Comparison of ENCODE assay signal across 20 cellular contexts in genomic region chr10:6516277-6516676, GRCh38.
DNase-seq lines count a peak whose midpoint lies in the region; TF ChIP-seq lines count a peak whose summit lies in the region.
"Had no signal": no experiment of that assay in that cellular context is flagged by ENCODE, and none has a peak within 500 bp of the region (broad histone marks: within the 10 kb centered on the region; RNA-seq: fewer than 3 reads in every experiment).

No MANE protein-coding gene starts in this region.

- BruUV-seq in OCI-LY7 (replicated peaks; lab: Mats Ljungman, UMichigan): no TSS peak

- no peaks in the 10 kb centered on the region for H3K27me3 Mint-ChIP-seq in CD8-positive, alpha-beta memory T cell
- H3K27me3 Mint-ChIP-seq in endodermal cell (ENCODE audit: insufficient read depth): no peaks in the 10 kb centered on the region
- H3K27me3 Mint-ChIP-seq in progenitor cell of endocrine pancreas: peaks cover 9% of the 10 kb centered on the region

- no peaks in the 10 kb centered on the region for H3K79me2 ChIP-seq in OCI-LY7 (ENCODE audit: insufficient read depth, low read depth, low read length)
- H3K79me2 ChIP-seq: parathyroid adenoma had no signal

- peaks cover 15% of the 10 kb centered on the region for H3K36me3 ChIP-seq in CD8-positive, alpha-beta memory T cell (ENCODE audit: insufficient read depth, low read length)
- H3K36me3 ChIP-seq in OCI-LY7 (ENCODE audit: insufficient read depth, low read length): peaks cover 5% of the 10 kb centered on the region
- H3K36me3 ChIP-seq in endodermal cell (ENCODE audit: control insufficient read depth, insufficient read depth, low read length): peaks cover 41% of the 10 kb centered on the region
- no peaks in the 10 kb centered on the region for H3K36me3 ChIP-seq in brain microvascular endothelial cell (replicated peaks)
- H3K36me3 ChIP-seq: transverse colon had no signal

- in situ Hi-C loops in brain microvascular endothelial cell (cut with HindIII; ENCODE audit: low pct_ligation_motif_present, low sequenced_read_pairs): no loop called here

- CTCF ChIA-PET in CD8-positive, alpha-beta memory T cell (lab: Charles Lee): interaction anchor here (1.1 to 1.6 kb wide), 3 partner anchors 14 to 93 kb away, joined by 3 to 4 read pairs (median 3); no protein-coding TSS in a partner anchor
- CTCF ChIA-PET in OCI-LY7 (lab: Charles Lee; ENCODE audit: unreplicated experiment): no interaction called here

- no peaks in the 10 kb centered on the region for H3K9me2 ChIP-seq in OCI-LY7 (ENCODE audit: insufficient read depth, low read length)

- H3K4me2 ChIP-seq in OCI-LY7 (ENCODE audit: low read length): no peak overlapping the region

- H3K9me3 ChIP-seq in CD8-positive, alpha-beta memory T cell (ENCODE audit: low read length): no peaks in the 10 kb centered on the region
- peaks cover 3% of the 10 kb centered on the region for H3K9me3 ChIP-seq in OCI-LY7 (ENCODE audit: low read length)
- peaks cover 19% of the 10 kb centered on the region for H3K9me3 ChIP-seq in endodermal cell (ENCODE audit: control insufficient read depth, low read length)

- peaks cover 81 to 97% (median 97%) of the 10 kb centered on the region in 3 donors for H3K4me1 Mint-ChIP-seq in CD8-positive, alpha-beta memory T cell
- H3K4me1 Mint-ChIP-seq in endodermal cell (peaks cover 40% of the 10 kb centered on the region), progenitor cell of endocrine pancreas (ENCODE audit: low read depth) (peaks cover 21% of the 10 kb centered on the region)
- H3K4me1 Mint-ChIP-seq: memory B cell had no signal

- DNase-seq in CD8-positive, alpha-beta memory T cell: no peak
- DNase-seq in OCI-LY7 (ENCODE audit: low spot score) (no peak), endodermal cell (peak; percentile 66), progenitor cell of endocrine pancreas (ENCODE audit: low spot score, unreplicated experiment) (no peak), DMS79 (lab: John Stamatoyannopoulos, UW) (no peak), brain microvascular endothelial cell (no peak)
- no peak for DNase-seq in activated CD4-positive, alpha-beta T cell treated with anti-CD3 and anti-CD28 coated beads, Interleukin-2, amount 50 U/mL, for 4 hours
- DNase-seq: activated CD4-positive, alpha-beta T cell treated with anti-CD3 and anti-CD28 coated beads, Interleukin-2, amount 50 U/mL, for 48 hours; activated gamma-delta T cell treated with Interleukin-2 at 50 U/mL for 16 hours; activated T-cell treated with anti-CD3 and anti-CD28 coated beads for 4 hours; caudate nucleus; EL; naive B cell; NCI-H1092 treated with DMSO at 0.1 percent for 48 hours; NCI-H2107; NCI-H524 treated with DMSO at 0.1 percent for 48 hours; SHP77 treated with DMSO at 0.1 percent for 48 hours; transverse colon had no signal

- no peak overlapping the region for H3K4me3 ChIP-seq in CD8-positive, alpha-beta memory T cell (ENCODE audit: low read length)
- H3K4me3 ChIP-seq in OCI-LY7 (ENCODE audit: low read depth, low read length, poor library complexity, severe bottlenecking) (no peak overlapping the region), endodermal cell (ENCODE audit: low read length) (no peak overlapping the region), brain microvascular endothelial cell (ENCODE audit: low read depth, low read length) (no peak overlapping the region)
- H3K4me3 ChIP-seq: transverse colon had no signal

- H3K27me3 ChIP-seq in CD8-positive, alpha-beta memory T cell (ENCODE audit: insufficient read depth, low read length, poor library complexity, severe bottlenecking): no peaks in the 10 kb centered on the region
- no peaks in the 10 kb centered on the region for H3K27me3 ChIP-seq in endodermal cell (ENCODE audit: control insufficient read depth, insufficient read depth, low read length, poor library complexity, severe bottlenecking)
- H3K27me3 ChIP-seq in brain microvascular endothelial cell (replicated peaks): no peaks in the 10 kb centered on the region
- H3K27me3 ChIP-seq: transverse colon had no signal

- 49 to 74% methylated on average over 3 to 6 of the region's 6 CpGs for WGBS in endodermal cell (ENCODE audit: insufficient coverage in 1 of 2, insufficient read length in 1 of 2), 2 experiments

- peak overlapping the region in 7 of 8 donors; percentile 46 to 83 (median 66) for H3K27ac Mint-ChIP-seq in CD8-positive, alpha-beta memory T cell
- H3K27ac Mint-ChIP-seq in endodermal cell: no peak overlapping the region
- peak overlapping the region; percentile 74 for H3K27ac Mint-ChIP-seq in progenitor cell of endocrine pancreas
- H3K27ac Mint-ChIP-seq: memory B cell, naive B cell had no signal

- peaks cover 65% of the 10 kb centered on the region for H3K4me1 ChIP-seq in CD8-positive, alpha-beta memory T cell (ENCODE audit: insufficient read depth, low read length)
- H3K4me1 ChIP-seq in OCI-LY7 (ENCODE audit: insufficient read depth, low read length, poor library complexity, severe bottlenecking) (no peaks in the 10 kb centered on the region), endodermal cell (ENCODE audit: control insufficient read depth, insufficient read depth, low read length) (peaks cover 16% of the 10 kb centered on the region)
- H3K4me1 ChIP-seq: parathyroid adenoma, transverse colon had no signal

- H2AFZ ChIP-seq in OCI-LY7 (ENCODE audit: low read length): no peak overlapping the region
- H2AFZ ChIP-seq: parathyroid adenoma had no signal

- H3K27ac ChIP-seq in CD8-positive, alpha-beta memory T cell (ENCODE audit: low read depth, low read length): no peak overlapping the region
- H3K27ac ChIP-seq in OCI-LY7 (ENCODE audit: low read depth, low read length, poor library complexity, severe bottlenecking) (no peak overlapping the region), endodermal cell (ENCODE audit: low read depth, low read length) (no peak overlapping the region), brain microvascular endothelial cell (no peak overlapping the region)
- H3K27ac ChIP-seq: parathyroid adenoma, transverse colon had no signal

- no peak overlapping the region for H3K9ac ChIP-seq in endodermal cell (ENCODE audit: extremely low read depth, low read length, poor library complexity, severe bottlenecking)
- H3K9ac ChIP-seq: parathyroid adenoma had no signal

- peaks cover 8 to 65% (median 21%) of the 10 kb centered on the region in 3 donors for H3K36me3 Mint-ChIP-seq in CD8-positive, alpha-beta memory T cell
- H3K36me3 Mint-ChIP-seq in endodermal cell (ENCODE audit: low read depth) (peaks cover 36% of the 10 kb centered on the region), progenitor cell of endocrine pancreas (ENCODE audit: insufficient read depth) (peaks cover 6% of the 10 kb centered on the region)
- H3K36me3 Mint-ChIP-seq: memory B cell, naive B cell had no signal

- POLR2A ChIA-PET in CD8-positive, alpha-beta memory T cell (lab: Charles Lee): interaction anchor here (0.8 kb wide), 1 partner anchor 45 kb away, joined by 3 read pairs; no protein-coding TSS in a partner anchor
- POLR2A ChIA-PET in OCI-LY7 (lab: Charles Lee): no interaction called here

- peak overlapping the region in 2 of 7 donors; percentile 13 to 37 for H3K4me3 Mint-ChIP-seq in CD8-positive, alpha-beta memory T cell
- H3K4me3 Mint-ChIP-seq in endodermal cell (no peak overlapping the region), progenitor cell of endocrine pancreas (ENCODE audit: low read depth) (no peak overlapping the region)
- H3K4me3 Mint-ChIP-seq: memory B cell, naive B cell had no signal

- no peaks in the 10 kb centered on the region for H3K9me3 Mint-ChIP-seq in CD8-positive, alpha-beta memory T cell
- H3K9me3 Mint-ChIP-seq in endodermal cell (peaks cover 14% of the 10 kb centered on the region), progenitor cell of endocrine pancreas (ENCODE audit: low read depth) (peaks cover 3% of the 10 kb centered on the region)
- H3K9me3 Mint-ChIP-seq: memory B cell had no signal

- TF ChIP-seq CTCF in OCI-LY7 (conservative IDR thresholded peaks at IDR 0.05; ENCODE audit: low read length) (peak; percentile 27; the same call in 1 of the 2 replicates), endodermal cell (conservative IDR thresholded peaks at IDR 0.05) (peak; percentile 68), progenitor cell of endocrine pancreas (IDR thresholded peaks at IDR 0.05; ENCODE audit: unreplicated experiment) (peak; percentile 8), brain microvascular endothelial cell (IDR thresholded peaks at IDR 0.05; ENCODE audit: low read depth, low read length, missing control alignments) (no peak)

- H4K20me1 ChIP-seq in OCI-LY7 (ENCODE audit: insufficient read depth, low read length): no peaks in the 10 kb centered on the region

- intact Hi-C loops in OCI-LY7 (cut with micrococcal nuclease; ENCODE audit: unreplicated experiment): no loop called here
